Comparison of ENCODE assay signal across 24 cellular contexts in the genomic region with DNA sequence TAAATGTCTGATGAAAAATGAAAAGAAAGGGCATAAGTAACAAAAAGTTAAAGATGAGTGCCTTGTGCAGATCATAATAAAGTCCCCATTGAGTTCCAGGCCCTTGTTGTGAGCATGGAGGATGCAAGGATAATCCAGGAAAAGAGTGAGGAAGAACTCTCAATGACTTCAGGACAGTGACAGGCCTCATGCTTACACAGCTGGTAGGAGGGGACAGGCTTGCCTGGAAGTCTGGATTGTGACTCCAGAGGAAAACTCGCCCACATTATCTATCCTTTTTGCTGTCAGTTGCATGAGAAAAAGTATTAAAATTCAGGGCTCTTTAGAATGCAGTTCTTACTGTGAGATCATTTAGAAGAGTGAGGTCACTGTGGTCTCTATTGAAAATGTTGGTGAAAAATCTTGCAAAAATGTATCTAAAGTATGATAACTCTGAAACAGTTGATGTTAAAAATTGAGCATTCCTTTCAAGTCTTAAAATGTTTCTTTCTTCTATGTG. TPM values are rescaled to one million over a fixed set of nuclear protein-coding genes. Genes with fewer than 3 reads are reported as not detected.
"Had no signal": no experiment of that assay in that cellular context is flagged by ENCODE, and none has a peak within 500 bp of the region (broad histone marks: within the 10 kb centered on the region; RNA-seq: fewer than 3 reads in every experiment).

No MANE protein-coding gene starts in this region.

- H3K9me3 ChIP-seq: lower lobe of right lung, right lobe of liver, thoracic aorta, upper lobe of right lung had no signal

- H3K79me2 ChIP-seq: parathyroid adenoma had no signal

- H3K36me3 ChIP-seq: lower lobe of right lung, right lobe of liver, thoracic aorta, upper lobe of right lung had no signal

- H3K4me3 Mint-ChIP-seq: activated CD8-positive, alpha-beta memory T cell treated with anti-CD3 and anti-CD28 coated beads, Interleukin-2, amount 10 ng/mL, durations not matched to agents 7 days and 5 days; activated CD8-positive, alpha-beta T cell treated with anti-CD3 and anti-CD28 coated beads for 36 hours; activated naive CD4-positive, alpha-beta T cell treated with anti-CD3 and anti-CD28 coated beads, Interleukin-2, amount 10 ng/mL, durations not matched to agents 7 days and 5 days; naive thymus-derived CD8-positive, alpha-beta T cell; stimulated activated naive B cell treated with anti-CD40 and anti-IgM and Interleukin-4, amounts not matched to agents 10 μg/mL and 1 μg/mL and 100 μg/mL, for 72 hours had no signal

- H3K4me3 ChIP-seq: lower lobe of right lung, right lobe of liver, thoracic aorta, upper lobe of right lung had no signal

- H3K27ac ChIP-seq: foreskin keratinocyte, lower lobe of right lung, parathyroid adenoma, right lobe of liver, thoracic aorta, upper lobe of right lung had no signal

- H3K9ac ChIP-seq: parathyroid adenoma had no signal

- H3K36me3 Mint-ChIP-seq: activated CD8-positive, alpha-beta memory T cell treated with anti-CD3 and anti-CD28 coated beads, Interleukin-2, amount 10 ng/mL, durations not matched to agents 7 days and 5 days; activated naive CD4-positive, alpha-beta T cell treated with anti-CD3 and anti-CD28 coated beads, Interleukin-2, amount 10 ng/mL, durations not matched to agents 7 days and 5 days; naive thymus-derived CD8-positive, alpha-beta T cell; stimulated activated naive B cell treated with anti-CD40 and anti-IgM and Interleukin-4, amounts not matched to agents 10 μg/mL and 1 μg/mL and 100 μg/mL, for 72 hours had no signal

- H3K27ac Mint-ChIP-seq: activated CD8-positive, alpha-beta memory T cell treated with anti-CD3 and anti-CD28 coated beads, Interleukin-2, amount 10 ng/mL, durations not matched to agents 7 days and 5 days; activated CD8-positive, alpha-beta T cell treated with anti-CD3 and anti-CD28 coated beads for 36 hours; activated naive CD4-positive, alpha-beta T cell treated with anti-CD3 and anti-CD28 coated beads, Interleukin-2, amount 10 ng/mL, durations not matched to agents 7 days and 5 days; naive thymus-derived CD8-positive, alpha-beta T cell; stimulated activated naive B cell treated with anti-CD40 and anti-IgM and Interleukin-4, amounts not matched to agents 10 μg/mL and 1 μg/mL and 100 μg/mL, for 72 hours had no signal

- DNase-seq: activated CD4-positive, alpha-beta T cell treated with anti-CD3 and anti-CD28 coated beads for 48 hours; activated CD8-positive, alpha-beta memory T cell treated with anti-CD3 and anti-CD28 coated beads, Interleukin-2, amount 10 ng/mL, durations not matched to agents 7 days and 5 days; activated CD8-positive, alpha-beta T cell treated with anti-CD3 and anti-CD28 coated beads for 36 hours; activated effector memory CD4-positive, alpha-beta T cell treated with anti-CD3 and anti-CD28 coated beads, Interleukin-2, amount 50 U/mL, for 16 hours; activated naive CD4-positive, alpha-beta T cell treated with anti-CD3 and anti-CD28 coated beads, Interleukin-2, amount 10 ng/mL, durations not matched to agents 7 days and 5 days; activated T-cell treated with anti-CD3 and anti-CD28 coated beads for 4 hours; aorta; cerebellar nuclear complex; effector CD8-positive, alpha-beta T cell; erythroblast; foreskin keratinocyte; kidney; lower lobe of right lung; naive thymus-derived CD8-positive, alpha-beta T cell; right lobe of liver; small intestine; stimulated activated CD4-positive, alpha-beta T cell treated with anti-CD3 and anti-CD28 coated beads, Interleukin-2, amount 100 ng/mL, for 48 hours; stimulated activated CD8-positive, alpha-beta memory T cell treated with anti-CD3 and anti-CD28 coated beads, Interleukin-4, amount 100 ng/mL, for 48 hours; stimulated activated naive B cell treated with anti-CD40 and anti-IgM and Interleukin-4, amounts not matched to agents 10 μg/mL and 1 μg/mL and 100 μg/mL, for 72 hours; upper lobe of right lung had no signal

- H2AFZ ChIP-seq: parathyroid adenoma had no signal

- H3K4me1 Mint-ChIP-seq: activated CD8-positive, alpha-beta memory T cell treated with anti-CD3 and anti-CD28 coated beads, Interleukin-2, amount 10 ng/mL, durations not matched to agents 7 days and 5 days; activated naive CD4-positive, alpha-beta T cell treated with anti-CD3 and anti-CD28 coated beads, Interleukin-2, amount 10 ng/mL, durations not matched to agents 7 days and 5 days; naive thymus-derived CD8-positive, alpha-beta T cell had no signal

- ATAC-seq: activated CD8-positive, alpha-beta memory T cell treated with anti-CD3 and anti-CD28 coated beads, Interleukin-2, amount 10 ng/mL, durations not matched to agents 7 days and 5 days; activated CD8-positive, alpha-beta T cell treated with anti-CD3 and anti-CD28 coated beads for 36 hours; foreskin keratinocyte; left lobe of liver; lower lobe of right lung; naive thymus-derived CD8-positive, alpha-beta T cell; right lobe of liver; SK-N-SH treated with all-trans-retinoic acid at 6 μM for 48 hours; stimulated activated naive B cell treated with anti-CD40 and anti-IgM and Interleukin-4, amounts not matched to agents 10 μg/mL and 1 μg/mL and 100 μg/mL, for 72 hours; upper lobe of right lung had no signal

- H3K27me3 ChIP-seq: right lobe of liver, upper lobe of right lung had no signal

- H3K9me3 Mint-ChIP-seq: activated CD8-positive, alpha-beta T cell treated with anti-CD3 and anti-CD28 coated beads for 36 hours; activated naive CD4-positive, alpha-beta T cell treated with anti-CD3 and anti-CD28 coated beads, Interleukin-2, amount 10 ng/mL, durations not matched to agents 7 days and 5 days; naive thymus-derived CD8-positive, alpha-beta T cell; stimulated activated naive B cell treated with anti-CD40 and anti-IgM and Interleukin-4, amounts not matched to agents 10 μg/mL and 1 μg/mL and 100 μg/mL, for 72 hours had no signal

- H3K4me1 ChIP-seq: foreskin keratinocyte, lower lobe of right lung, parathyroid adenoma, right lobe of liver, upper lobe of right lung had no signal

RNA-seq across cellular contexts. Expression of a gene that starts 30.4 kb away (rescaled TPM):
- total RNA-seq: naive thymus-derived CD8-positive, alpha-beta T cell had no signal
